ENCODE assay signal across 17 cellular contexts in genomic region chr1:77387553-77387952, GRCh38.
DNase-seq lines count a peak whose midpoint lies in the region; ATAC-seq, FAIRE-seq and TF ChIP-seq lines count a peak whose summit lies in the region.
"Had no signal": no experiment of that assay in that cellular context is flagged by ENCODE, and none has a peak within 500 bp of the region (broad histone marks: within the 10 kb centered on the region; RNA-seq: fewer than 3 reads in every experiment).

No MANE protein-coding gene starts in this region.

- H4K91ac ChIP-seq in H1 (replicated peaks; ENCODE audit: insufficient read length, low read length) = no peak overlapping the region

- H3K23me2 ChIP-seq in H1 (ENCODE audit: low read depth, low read length) = no peaks in the 10 kb centered on the region

- H3K9me2 ChIP-seq in neural cell (ENCODE audit: insufficient read depth, low read length) (no peaks in the 10 kb centered on the region), SK-N-SH (no peaks in the 10 kb centered on the region)

- H2BK20ac ChIP-seq in H1 (ENCODE audit: low read length) = no peak overlapping the region

- no peak overlapping the region for H3K23ac ChIP-seq in H1 (ENCODE audit: insufficient read length)

- H2BK12ac ChIP-seq in H1 (ENCODE audit: low read depth, low read length) = no peak overlapping the region

- peaks cover 4% of the 10 kb centered on the region for H3K27me3 Mint-ChIP-seq in nephron progenitor cell (ENCODE audit: low read depth, poor library complexity)

- POLR2A ChIA-PET in H1 (lab: Charles Lee; ENCODE audit: partially characterized antibody) = interaction anchor here (1.6 to 1.7 kb wide), 2 partner anchors 12 to 25 kb away, joined by 3 to 5 read pairs; no protein-coding TSS in a partner anchor
- POLR2A ChIA-PET in SK-N-SH (lab: Yijun Ruan, JAX) = no interaction called here

- no peak overlapping the region for H3K4ac ChIP-seq in H1 (replicated peaks; ENCODE audit: insufficient read length, low read depth, low read length)

- WGBS in H1 (ENCODE audit: extremely low coverage in 1 of 2, insufficient coverage in 1 of 2, insufficient read length in 1 of 2, insufficient replicate concordance in 2 of 2, low coverage in 1 of 2, low lambda C conversion rate in 2 of 2, missing lambda C conversion rate in 1 of 2), 2 experiments = 83% methylated on average over 1 of the region's 1 CpG; no CpG with 5 or more reads in 1 of the 2 experiments
- 100% methylated on average over 1 of the region's 1 CpG for WGBS in SK-N-SH (ENCODE audit: low lambda C conversion rate)

- H3K27me3 ChIP-seq in H1 (replicated peaks in 1 of 4; ENCODE audit: control insufficient read depth in 3 of 4, extremely low read depth in 1 of 4, insufficient read depth in 3 of 4, low read length in 3 of 4) = no peaks in the 10 kb centered on the region
- no peaks in the 10 kb centered on the region for H3K27me3 ChIP-seq in neural cell (ENCODE audit: insufficient read depth, low read depth, low read length)
- H3K27me3 ChIP-seq in SK-N-SH (ENCODE audit: insufficient read depth) = no peaks in the 10 kb centered on the region

- no peak overlapping the region for H3K4me3 ChIP-seq in H1 (ENCODE audit: extremely low read depth in 1 of 4, insufficient read depth in 2 of 4, low read depth in 3 of 4, low read length in 4 of 4)
- H3K4me3 ChIP-seq in neural cell (ENCODE audit: low read length) = no peak overlapping the region
- H3K4me3 ChIP-seq in SK-N-SH (ENCODE audit: low read depth in 2 of 2, low read length in 1 of 2) = no peak overlapping the region
- H3K4me3 ChIP-seq: A549, HAP-1, K562 had no signal

- no peak for ATAC-seq in GM21423 (IDR thresholded peaks at IDR 0.05; ENCODE audit: unreplicated experiment)
- ATAC-seq: A549, K562 had no signal

- H3K9ac ChIP-seq in H1 (replicated peaks in 1 of 4; ENCODE audit: extremely low read depth in 1 of 4, low read depth in 3 of 4, low read length in 3 of 4) (no peak overlapping the region), neural cell (ENCODE audit: low read length) (no peak overlapping the region), SK-N-SH (no peak overlapping the region)

- H2BK15ac ChIP-seq in H1 (ENCODE audit: low read length) = no peak overlapping the region

- H3K4me3 Mint-ChIP-seq in nephron progenitor cell = no peak overlapping the region
- H3K4me3 Mint-ChIP-seq: CD14-positive monocyte; CD8-positive, alpha-beta memory T cell had no signal

- CTCF ChIA-PET in H1 (lab: Charles Lee; ENCODE audit: partially characterized antibody) = interaction anchor here (1.5 kb wide), 1 partner anchor 18 kb away, joined by 3 read pairs; no protein-coding TSS in a partner anchor
- CTCF ChIA-PET in SK-N-SH (lab: Yijun Ruan, JAX) = interaction anchor here (0.6 to 1.2 kb wide), 2 partner anchors 9 to 12 kb away, joined by 3 to 4 read pairs; no protein-coding TSS in a partner anchor

- H3K27ac Mint-ChIP-seq in nephron progenitor cell = no peak overlapping the region
- H3K27ac Mint-ChIP-seq: CD14-positive monocyte; CD8-positive, alpha-beta memory T cell had no signal

- TF ChIP-seq CTCF in H1 (IDR thresholded peaks at IDR 0.05; ENCODE audit: control extremely low read depth in 1 of 3, insufficient read depth in 1 of 3, low read depth in 1 of 3, low read length in 3 of 3) (no peak), neural cell (IDR thresholded peaks at IDR 0.05; ENCODE audit: poor library complexity, severe bottlenecking) (no peak), SK-N-SH (IDR thresholded peaks at IDR 0.05) (no peak), nephron progenitor cell (IDR thresholded peaks at IDR 0.05) (no peak)

- no peak overlapping the region for H2AK5ac ChIP-seq in H1 (ENCODE audit: low read depth, low read length)

- H3K79me1 ChIP-seq in H1 (ENCODE audit: low read depth, low read length) = no peaks in the 10 kb centered on the region

- H3K79me2 ChIP-seq in H1 (ENCODE audit: control insufficient read depth in 1 of 2, insufficient read depth in 2 of 2, low read length in 2 of 2) = no peaks in the 10 kb centered on the region
- H3K79me2 ChIP-seq in neural cell (replicated peaks; ENCODE audit: insufficient read depth, low read length) = no peaks in the 10 kb centered on the region
- H3K79me2 ChIP-seq in SK-N-SH (ENCODE audit: insufficient read depth) = no peaks in the 10 kb centered on the region

- H3K4me1 Mint-ChIP-seq in nephron progenitor cell = no peaks in the 10 kb centered on the region

- no peak overlapping the region for H2BK120ac ChIP-seq in H1 (replicated peaks; ENCODE audit: low read depth, low read length)

- no peaks in the 10 kb centered on the region for H3K36me3 ChIP-seq in H1 (ENCODE audit: control insufficient read depth in 2 of 4, insufficient read depth in 4 of 4, low read length in 3 of 4)
- H3K36me3 ChIP-seq in neural cell (ENCODE audit: insufficient read depth, low read length) = no peaks in the 10 kb centered on the region
- peaks cover 0 to 4% of the 10 kb centered on the region in 2 experiments for H3K36me3 ChIP-seq in SK-N-SH (replicated peaks in 1 of 2; ENCODE audit: control insufficient read depth in 1 of 2, insufficient read depth in 2 of 2, low read length in 1 of 2)
- H3K36me3 ChIP-seq: HAP-1 had no signal

- TF ChIP-seq EP300 in H1 (IDR thresholded peaks at IDR 0.05; ENCODE audit: borderline replicate concordance in 1 of 2, low read depth in 2 of 2, low read length in 2 of 2) (no peak), neural cell (conservative IDR thresholded peaks at IDR 0.05; ENCODE audit: poor library complexity, severe bottlenecking) (no peak), SK-N-SH (IDR thresholded peaks at IDR 0.05; ENCODE audit: borderline replicate concordance in 1 of 2, low read depth in 1 of 2, low read length in 1 of 2) (no peak)

- no peaks in the 10 kb centered on the region for H3K36me3 Mint-ChIP-seq in nephron progenitor cell (ENCODE audit: low read depth)
- H3K36me3 Mint-ChIP-seq: CD14-positive monocyte had no signal

- H3K9me3 Mint-ChIP-seq in nephron progenitor cell = no peaks in the 10 kb centered on the region
- H3K9me3 Mint-ChIP-seq: CD8-positive, alpha-beta memory T cell had no signal

- H4K5ac ChIP-seq in H1 (ENCODE audit: insufficient read length, low read depth, low read length) = no peak overlapping the region

- no peak overlapping the region for H2AFZ ChIP-seq in H1 (ENCODE audit: low read length)
- no peak overlapping the region for H2AFZ ChIP-seq in neural cell (ENCODE audit: low read depth, low read length)
- no peak overlapping the region for H2AFZ ChIP-seq in SK-N-SH (ENCODE audit: low read depth)

- H3K56ac ChIP-seq in H1 (replicated peaks; ENCODE audit: insufficient read length, low read depth, low read length) = no peak overlapping the region

- no peak for TF ChIP-seq POLR2A in H1 (IDR thresholded peaks at IDR 0.05; ENCODE audit: control extremely low read depth in 1 of 2, low read depth in 2 of 2, low read length in 2 of 2)

- H4K8ac ChIP-seq in H1 (ENCODE audit: extremely low read depth, insufficient read depth, low read length) = no peak overlapping the region

- no peak for TF ChIP-seq RAD21 in H1 (IDR thresholded peaks at IDR 0.05 in 1 of 2, conservative IDR thresholded peaks at IDR 0.05 in 1 of 2; ENCODE audit: low read depth in 2 of 2, low read length in 2 of 2)
- TF ChIP-seq RAD21 in neural cell (conservative IDR thresholded peaks at IDR 0.05) = no peak
- TF ChIP-seq RAD21 in SK-N-SH (IDR thresholded peaks at IDR 0.05; ENCODE audit: low read length) = no peak

- no peak overlapping the region for H3K14ac ChIP-seq in H1 (ENCODE audit: insufficient read length)

- DNase-seq in H1 (ENCODE audit: low read depth in 1 of 2, low spot score in 2 of 2) (no peak), SK-N-SH (no peak), nephron progenitor cell (no peak)
- DNase-seq: CD8-positive, alpha-beta memory T cell; DMS53; GOT3 had no signal

- FAIRE-seq in H1 (lab: Jason Lieb, UNC) = peak; percentile 32
- FAIRE-seq: A549, G401.6, GM12891, K562 had no signal

- no peaks in the 10 kb centered on the region for H4K20me1 ChIP-seq in H1 (replicated peaks in 1 of 2; ENCODE audit: control insufficient read depth in 1 of 2, insufficient read depth in 2 of 2, low read length in 2 of 2)
- no peaks in the 10 kb centered on the region for H4K20me1 ChIP-seq in neural cell (ENCODE audit: insufficient read depth)
- no peaks in the 10 kb centered on the region for H4K20me1 ChIP-seq in SK-N-SH (ENCODE audit: insufficient read depth)

- H3K4me2 ChIP-seq in H1 (ENCODE audit: insufficient read depth in 1 of 2, low read depth in 2 of 2, low read length in 2 of 2) (no peak overlapping the region), neural cell (ENCODE audit: low read length) (no peak overlapping the region), SK-N-SH (no peak overlapping the region)
- H3K4me2 ChIP-seq: A549 had no signal

- no peak overlapping the region for H3K18ac ChIP-seq in H1 (ENCODE audit: extremely low read depth, low read length)

- H3K9me3 ChIP-seq in H1 (ENCODE audit: insufficient read depth in 2 of 2, low read depth in 1 of 2, low read length in 1 of 2) (no peaks in the 10 kb centered on the region), neural cell (ENCODE audit: low read length) (no peaks in the 10 kb centered on the region), SK-N-SH (no peaks in the 10 kb centered on the region)
- H3K9me3 ChIP-seq: A549, HAP-1 had no signal

- peak overlapping the region; percentile 72 for H3K27ac ChIP-seq in angular gyrus (ENCODE audit: low read depth, low read length)
- H3K27ac ChIP-seq in H1 (ENCODE audit: low read depth, low read length) = no peak overlapping the region
- peak overlapping the region; percentile 45 for H3K27ac ChIP-seq in neural cell (ENCODE audit: low read length)
- H3K27ac ChIP-seq in temporal lobe (ENCODE audit: low read depth, low read length) = peak overlapping the region; percentile 53
- H3K27ac ChIP-seq in SK-N-SH (ENCODE audit: low read depth in 2 of 2, low read length in 1 of 2) = no peak overlapping the region
- H3K27ac ChIP-seq: A549, HL-60 had no signal

- H3F3A ChIP-seq in neural cell (ENCODE audit: insufficient read depth, low read length, poor library complexity, severe bottlenecking) = no peaks in the 10 kb centered on the region
- peaks cover 3% of the 10 kb centered on the region for H3F3A ChIP-seq in SK-N-SH (replicated peaks; ENCODE audit: insufficient read depth)

- H2BK5ac ChIP-seq in H1 (ENCODE audit: low read depth, low read length) = no peak overlapping the region

- H3K4me1 ChIP-seq in H1 (replicated peaks in 1 of 4; ENCODE audit: control insufficient read depth in 3 of 4, insufficient read depth in 4 of 4, low read length in 3 of 4) = no peaks in the 10 kb centered on the region; a peak in 1 of 7 replicates
- H3K4me1 ChIP-seq in SK-N-SH (ENCODE audit: control insufficient read depth in 1 of 2, insufficient read depth in 2 of 2, low read depth in 1 of 2, low read length in 1 of 2) = peaks cover 4% of the 10 kb centered on the region in 2 experiments; a peak in 3 of 4 replicates

TF ChIP-seq in H1, 55 proteins besides CTCF, POLR2A, EP300 and RAD21 (continues in another document):
- no peak for TF ChIP-seq GTF2F1 (IDR thresholded peaks at IDR 0.05; ENCODE audit: borderline replicate concordance, low read depth, low read length)

TF ChIP-seq in neural cell, 6 proteins besides CTCF, POLR2A, EP300 and RAD21 (continues in another document):
- TF ChIP-seq POLR2AphosphoS5 (IDR thresholded peaks at IDR 0.05) (no peak), TAF1 (IDR thresholded peaks at IDR 0.05; ENCODE audit: low read depth) (no peak)

Comparison
In these comparisons a context has a peak if more than half of its experiments do, and no peak if none do; other contexts are left out.
1. H3K27ac ChIP-seq: peak in angular gyrus (single experiment), neural cell (single experiment) and temporal lobe (single experiment); none in H1 (single experiment) and SK-N-SH (0 of 2).